In the genomic region with DNA sequence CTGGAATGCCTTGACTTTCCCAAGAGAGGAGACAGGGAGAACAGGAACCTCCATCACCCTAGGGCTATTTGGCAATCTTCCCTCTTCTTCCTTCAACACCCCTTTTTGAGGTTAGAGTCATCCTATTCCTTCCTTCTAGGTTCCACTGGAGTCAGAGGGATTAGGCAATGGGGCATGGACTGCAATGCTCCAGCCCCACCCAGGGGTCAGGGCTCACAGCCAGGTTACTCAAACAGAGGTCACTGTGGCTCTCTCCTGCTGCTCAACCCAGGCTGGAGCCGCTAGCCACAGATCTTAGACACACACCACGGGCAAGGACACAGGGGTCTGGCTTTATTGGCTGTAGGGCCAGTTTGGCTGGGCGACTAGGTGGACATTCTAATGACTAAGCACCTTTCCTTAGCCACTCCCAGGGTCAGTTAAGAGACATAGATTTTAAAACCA, we compare ENCODE assay signal across 1 cellular context.
TF ChIP-seq lines count a peak whose summit lies in the region.

No MANE protein-coding gene starts in this region.

TF ChIP-seq in HepG2, 621 proteins besides CTCF, POLR2A, EP300 and RAD21 (continued from another document and continues in another):
- TF ChIP-seq, protein P1, sequence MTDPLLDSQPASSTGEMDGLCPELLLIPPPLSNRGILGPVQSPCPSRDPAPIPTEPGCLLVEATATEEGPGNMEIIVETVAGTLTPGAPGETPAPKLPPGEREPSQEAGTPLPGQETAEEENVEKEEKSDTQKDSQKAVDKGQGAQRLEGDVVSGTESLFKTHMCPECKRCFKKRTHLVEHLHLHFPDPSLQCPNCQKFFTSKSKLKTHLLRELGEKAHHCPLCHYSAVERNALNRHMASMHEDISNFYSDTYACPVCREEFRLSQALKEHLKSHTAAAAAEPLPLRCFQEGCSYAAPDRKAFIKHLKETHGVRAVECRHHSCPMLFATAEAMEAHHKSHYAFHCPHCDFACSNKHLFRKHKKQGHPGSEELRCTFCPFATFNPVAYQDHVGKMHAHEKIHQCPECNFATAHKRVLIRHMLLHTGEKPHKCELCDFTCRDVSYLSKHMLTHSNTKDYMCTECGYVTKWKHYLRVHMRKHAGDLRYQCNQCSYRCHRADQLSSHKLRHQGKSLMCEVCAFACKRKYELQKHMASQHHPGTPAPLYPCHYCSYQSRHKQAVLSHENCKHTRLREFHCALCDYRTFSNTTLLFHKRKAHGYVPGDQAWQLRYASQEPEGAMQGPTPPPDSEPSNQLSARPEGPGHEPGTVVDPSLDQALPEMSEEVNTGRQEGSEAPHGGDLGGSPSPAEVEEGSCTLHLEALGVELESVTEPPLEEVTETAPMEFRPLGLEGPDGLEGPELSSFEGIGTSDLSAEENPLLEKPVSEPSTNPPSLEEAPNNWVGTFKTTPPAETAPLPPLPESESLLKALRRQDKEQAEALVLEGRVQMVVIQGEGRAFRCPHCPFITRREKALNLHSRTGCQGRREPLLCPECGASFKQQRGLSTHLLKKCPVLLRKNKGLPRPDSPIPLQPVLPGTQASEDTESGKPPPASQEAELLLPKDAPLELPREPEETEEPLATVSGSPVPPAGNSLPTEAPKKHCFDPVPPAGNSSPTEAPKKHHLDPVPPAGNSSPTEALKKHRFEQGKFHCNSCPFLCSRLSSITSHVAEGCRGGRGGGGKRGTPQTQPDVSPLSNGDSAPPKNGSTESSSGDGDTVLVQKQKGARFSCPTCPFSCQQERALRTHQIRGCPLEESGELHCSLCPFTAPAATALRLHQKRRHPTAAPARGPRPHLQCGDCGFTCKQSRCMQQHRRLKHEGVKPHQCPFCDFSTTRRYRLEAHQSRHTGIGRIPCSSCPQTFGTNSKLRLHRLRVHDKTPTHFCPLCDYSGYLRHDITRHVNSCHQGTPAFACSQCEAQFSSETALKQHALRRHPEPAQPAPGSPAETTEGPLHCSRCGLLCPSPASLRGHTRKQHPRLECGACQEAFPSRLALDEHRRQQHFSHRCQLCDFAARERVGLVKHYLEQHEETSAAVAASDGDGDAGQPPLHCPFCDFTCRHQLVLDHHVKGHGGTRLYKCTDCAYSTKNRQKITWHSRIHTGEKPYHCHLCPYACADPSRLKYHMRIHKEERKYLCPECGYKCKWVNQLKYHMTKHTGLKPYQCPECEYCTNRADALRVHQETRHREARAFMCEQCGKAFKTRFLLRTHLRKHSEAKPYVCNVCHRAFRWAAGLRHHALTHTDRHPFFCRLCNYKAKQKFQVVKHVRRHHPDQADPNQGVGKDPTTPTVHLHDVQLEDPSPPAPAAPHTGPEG (CRISPR knock-in tag; IDR thresholded peaks at IDR 0.05) = no peak
- TF ChIP-seq HOXA3 (CRISPR knock-in tag; IDR thresholded peaks at IDR 0.05) = peak; percentile 92
- TF ChIP-seq, protein P2, sequence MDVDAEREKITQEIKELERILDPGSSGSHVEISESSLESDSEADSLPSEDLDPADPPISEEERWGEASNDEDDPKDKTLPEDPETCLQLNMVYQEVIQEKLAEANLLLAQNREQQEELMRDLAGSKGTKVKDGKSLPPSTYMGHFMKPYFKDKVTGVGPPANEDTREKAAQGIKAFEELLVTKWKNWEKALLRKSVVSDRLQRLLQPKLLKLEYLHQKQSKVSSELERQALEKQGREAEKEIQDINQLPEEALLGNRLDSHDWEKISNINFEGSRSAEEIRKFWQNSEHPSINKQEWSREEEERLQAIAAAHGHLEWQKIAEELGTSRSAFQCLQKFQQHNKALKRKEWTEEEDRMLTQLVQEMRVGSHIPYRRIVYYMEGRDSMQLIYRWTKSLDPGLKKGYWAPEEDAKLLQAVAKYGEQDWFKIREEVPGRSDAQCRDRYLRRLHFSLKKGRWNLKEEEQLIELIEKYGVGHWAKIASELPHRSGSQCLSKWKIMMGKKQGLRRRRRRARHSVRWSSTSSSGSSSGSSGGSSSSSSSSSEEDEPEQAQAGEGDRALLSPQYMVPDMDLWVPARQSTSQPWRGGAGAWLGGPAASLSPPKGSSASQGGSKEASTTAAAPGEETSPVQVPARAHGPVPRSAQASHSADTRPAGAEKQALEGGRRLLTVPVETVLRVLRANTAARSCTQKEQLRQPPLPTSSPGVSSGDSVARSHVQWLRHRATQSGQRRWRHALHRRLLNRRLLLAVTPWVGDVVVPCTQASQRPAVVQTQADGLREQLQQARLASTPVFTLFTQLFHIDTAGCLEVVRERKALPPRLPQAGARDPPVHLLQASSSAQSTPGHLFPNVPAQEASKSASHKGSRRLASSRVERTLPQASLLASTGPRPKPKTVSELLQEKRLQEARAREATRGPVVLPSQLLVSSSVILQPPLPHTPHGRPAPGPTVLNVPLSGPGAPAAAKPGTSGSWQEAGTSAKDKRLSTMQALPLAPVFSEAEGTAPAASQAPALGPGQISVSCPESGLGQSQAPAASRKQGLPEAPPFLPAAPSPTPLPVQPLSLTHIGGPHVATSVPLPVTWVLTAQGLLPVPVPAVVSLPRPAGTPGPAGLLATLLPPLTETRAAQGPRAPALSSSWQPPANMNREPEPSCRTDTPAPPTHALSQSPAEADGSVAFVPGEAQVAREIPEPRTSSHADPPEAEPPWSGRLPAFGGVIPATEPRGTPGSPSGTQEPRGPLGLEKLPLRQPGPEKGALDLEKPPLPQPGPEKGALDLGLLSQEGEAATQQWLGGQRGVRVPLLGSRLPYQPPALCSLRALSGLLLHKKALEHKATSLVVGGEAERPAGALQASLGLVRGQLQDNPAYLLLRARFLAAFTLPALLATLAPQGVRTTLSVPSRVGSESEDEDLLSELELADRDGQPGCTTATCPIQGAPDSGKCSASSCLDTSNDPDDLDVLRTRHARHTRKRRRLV (CRISPR knock-in tag; IDR thresholded peaks at IDR 0.05) = no peak
- no peak for TF ChIP-seq PHF5A (CRISPR knock-in tag; IDR thresholded peaks at IDR 0.05; ENCODE audit: low read depth, unreplicated experiment)
- no peak for TF ChIP-seq ZNF816 (CRISPR knock-in tag; IDR thresholded peaks at IDR 0.05; ENCODE audit: borderline replicate concordance)
- TF ChIP-seq, protein P3, sequence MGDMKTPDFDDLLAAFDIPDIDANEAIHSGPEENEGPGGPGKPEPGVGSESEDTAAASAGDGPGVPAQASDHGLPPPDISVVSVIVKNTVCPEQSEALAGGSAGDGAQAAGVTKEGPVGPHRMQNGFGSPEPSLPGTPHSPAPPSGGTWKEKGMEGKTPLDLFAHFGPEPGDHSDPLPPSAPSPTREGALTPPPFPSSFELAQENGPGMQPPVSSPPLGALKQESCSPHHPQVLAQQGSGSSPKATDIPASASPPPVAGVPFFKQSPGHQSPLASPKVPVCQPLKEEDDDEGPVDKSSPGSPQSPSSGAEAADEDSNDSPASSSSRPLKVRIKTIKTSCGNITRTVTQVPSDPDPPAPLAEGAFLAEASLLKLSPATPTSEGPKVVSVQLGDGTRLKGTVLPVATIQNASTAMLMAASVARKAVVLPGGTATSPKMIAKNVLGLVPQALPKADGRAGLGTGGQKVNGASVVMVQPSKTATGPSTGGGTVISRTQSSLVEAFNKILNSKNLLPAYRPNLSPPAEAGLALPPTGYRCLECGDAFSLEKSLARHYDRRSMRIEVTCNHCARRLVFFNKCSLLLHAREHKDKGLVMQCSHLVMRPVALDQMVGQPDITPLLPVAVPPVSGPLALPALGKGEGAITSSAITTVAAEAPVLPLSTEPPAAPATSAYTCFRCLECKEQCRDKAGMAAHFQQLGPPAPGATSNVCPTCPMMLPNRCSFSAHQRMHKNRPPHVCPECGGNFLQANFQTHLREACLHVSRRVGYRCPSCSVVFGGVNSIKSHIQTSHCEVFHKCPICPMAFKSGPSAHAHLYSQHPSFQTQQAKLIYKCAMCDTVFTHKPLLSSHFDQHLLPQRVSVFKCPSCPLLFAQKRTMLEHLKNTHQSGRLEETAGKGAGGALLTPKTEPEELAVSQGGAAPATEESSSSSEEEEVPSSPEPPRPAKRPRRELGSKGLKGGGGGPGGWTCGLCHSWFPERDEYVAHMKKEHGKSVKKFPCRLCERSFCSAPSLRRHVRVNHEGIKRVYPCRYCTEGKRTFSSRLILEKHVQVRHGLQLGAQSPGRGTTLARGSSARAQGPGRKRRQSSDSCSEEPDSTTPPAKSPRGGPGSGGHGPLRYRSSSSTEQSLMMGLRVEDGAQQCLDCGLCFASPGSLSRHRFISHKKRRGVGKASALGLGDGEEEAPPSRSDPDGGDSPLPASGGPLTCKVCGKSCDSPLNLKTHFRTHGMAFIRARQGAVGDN (CRISPR knock-in tag; IDR thresholded peaks at IDR 0.05) = peak; percentile 88
- TF ChIP-seq, protein P4, sequence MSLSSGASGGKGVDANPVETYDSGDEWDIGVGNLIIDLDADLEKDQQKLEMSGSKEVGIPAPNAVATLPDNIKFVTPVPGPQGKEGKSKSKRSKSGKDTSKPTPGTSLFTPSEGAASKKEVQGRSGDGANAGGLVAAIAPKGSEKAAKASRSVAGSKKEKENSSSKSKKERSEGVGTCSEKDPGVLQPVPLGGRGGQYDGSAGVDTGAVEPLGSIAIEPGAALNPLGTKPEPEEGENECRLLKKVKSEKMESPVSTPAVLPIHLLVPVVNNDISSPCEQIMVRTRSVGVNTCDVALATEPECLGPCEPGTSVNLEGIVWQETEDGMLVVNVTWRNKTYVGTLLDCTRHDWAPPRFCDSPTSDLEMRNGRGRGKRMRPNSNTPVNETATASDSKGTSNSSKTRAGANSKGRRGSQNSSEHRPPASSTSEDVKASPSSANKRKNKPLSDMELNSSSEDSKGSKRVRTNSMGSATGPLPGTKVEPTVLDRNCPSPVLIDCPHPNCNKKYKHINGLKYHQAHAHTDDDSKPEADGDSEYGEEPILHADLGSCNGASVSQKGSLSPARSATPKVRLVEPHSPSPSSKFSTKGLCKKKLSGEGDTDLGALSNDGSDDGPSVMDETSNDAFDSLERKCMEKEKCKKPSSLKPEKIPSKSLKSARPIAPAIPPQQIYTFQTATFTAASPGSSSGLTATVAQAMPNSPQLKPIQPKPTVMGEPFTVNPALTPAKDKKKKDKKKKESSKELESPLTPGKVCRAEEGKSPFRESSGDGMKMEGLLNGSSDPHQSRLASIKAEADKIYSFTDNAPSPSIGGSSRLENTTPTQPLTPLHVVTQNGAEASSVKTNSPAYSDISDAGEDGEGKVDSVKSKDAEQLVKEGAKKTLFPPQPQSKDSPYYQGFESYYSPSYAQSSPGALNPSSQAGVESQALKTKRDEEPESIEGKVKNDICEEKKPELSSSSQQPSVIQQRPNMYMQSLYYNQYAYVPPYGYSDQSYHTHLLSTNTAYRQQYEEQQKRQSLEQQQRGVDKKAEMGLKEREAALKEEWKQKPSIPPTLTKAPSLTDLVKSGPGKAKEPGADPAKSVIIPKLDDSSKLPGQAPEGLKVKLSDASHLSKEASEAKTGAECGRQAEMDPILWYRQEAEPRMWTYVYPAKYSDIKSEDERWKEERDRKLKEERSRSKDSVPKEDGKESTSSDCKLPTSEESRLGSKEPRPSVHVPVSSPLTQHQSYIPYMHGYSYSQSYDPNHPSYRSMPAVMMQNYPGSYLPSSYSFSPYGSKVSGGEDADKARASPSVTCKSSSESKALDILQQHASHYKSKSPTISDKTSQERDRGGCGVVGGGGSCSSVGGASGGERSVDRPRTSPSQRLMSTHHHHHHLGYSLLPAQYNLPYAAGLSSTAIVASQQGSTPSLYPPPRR (CRISPR knock-in tag; IDR thresholded peaks at IDR 0.05; ENCODE audit: borderline replicate concordance) = peak; percentile 86; the same call in 1 of the 2 replicates
- TF ChIP-seq TCF7L2 (IDR thresholded peaks at IDR 0.05; ENCODE audit: low read depth, low read length) = no peak
- TF ChIP-seq, protein P5, sequence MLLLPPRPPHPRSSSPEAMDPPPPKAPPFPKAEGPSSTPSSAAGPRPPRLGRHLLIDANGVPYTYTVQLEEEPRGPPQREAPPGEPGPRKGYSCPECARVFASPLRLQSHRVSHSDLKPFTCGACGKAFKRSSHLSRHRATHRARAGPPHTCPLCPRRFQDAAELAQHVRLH (CRISPR knock-in tag; IDR thresholded peaks at IDR 0.05; ENCODE audit: borderline replicate concordance, low read depth) = peak; percentile 64; the same call in 1 of the 2 replicates
- TF ChIP-seq, protein P6, sequence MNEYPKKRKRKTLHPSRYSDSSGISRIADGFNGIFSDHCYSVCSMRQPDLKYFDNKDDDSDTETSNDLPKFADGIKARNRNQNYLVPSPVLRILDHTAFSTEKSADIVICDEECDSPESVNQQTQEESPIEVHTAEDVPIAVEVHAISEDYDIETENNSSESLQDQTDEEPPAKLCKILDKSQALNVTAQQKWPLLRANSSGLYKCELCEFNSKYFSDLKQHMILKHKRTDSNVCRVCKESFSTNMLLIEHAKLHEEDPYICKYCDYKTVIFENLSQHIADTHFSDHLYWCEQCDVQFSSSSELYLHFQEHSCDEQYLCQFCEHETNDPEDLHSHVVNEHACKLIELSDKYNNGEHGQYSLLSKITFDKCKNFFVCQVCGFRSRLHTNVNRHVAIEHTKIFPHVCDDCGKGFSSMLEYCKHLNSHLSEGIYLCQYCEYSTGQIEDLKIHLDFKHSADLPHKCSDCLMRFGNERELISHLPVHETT (CRISPR knock-in tag; conservative IDR thresholded peaks at IDR 0.05) = no peak
- TF ChIP-seq, protein P7, sequence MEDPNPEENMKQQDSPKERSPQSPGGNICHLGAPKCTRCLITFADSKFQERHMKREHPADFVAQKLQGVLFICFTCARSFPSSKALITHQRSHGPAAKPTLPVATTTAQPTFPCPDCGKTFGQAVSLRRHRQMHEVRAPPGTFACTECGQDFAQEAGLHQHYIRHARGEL (CRISPR knock-in tag; IDR thresholded peaks at IDR 0.05) = no peak
- TF ChIP-seq SRSF1 (optimal IDR thresholded peaks at IDR 0.05; ENCODE audit: low read depth, low read length) = no peak
- no peak for TF ChIP-seq CENPX (CRISPR knock-in tag; IDR thresholded peaks at IDR 0.05)
- peak; percentile 53 for TF ChIP-seq THAP11 (CRISPR knock-in tag; IDR thresholded peaks at IDR 0.05)
- TF ChIP-seq, protein P8, sequence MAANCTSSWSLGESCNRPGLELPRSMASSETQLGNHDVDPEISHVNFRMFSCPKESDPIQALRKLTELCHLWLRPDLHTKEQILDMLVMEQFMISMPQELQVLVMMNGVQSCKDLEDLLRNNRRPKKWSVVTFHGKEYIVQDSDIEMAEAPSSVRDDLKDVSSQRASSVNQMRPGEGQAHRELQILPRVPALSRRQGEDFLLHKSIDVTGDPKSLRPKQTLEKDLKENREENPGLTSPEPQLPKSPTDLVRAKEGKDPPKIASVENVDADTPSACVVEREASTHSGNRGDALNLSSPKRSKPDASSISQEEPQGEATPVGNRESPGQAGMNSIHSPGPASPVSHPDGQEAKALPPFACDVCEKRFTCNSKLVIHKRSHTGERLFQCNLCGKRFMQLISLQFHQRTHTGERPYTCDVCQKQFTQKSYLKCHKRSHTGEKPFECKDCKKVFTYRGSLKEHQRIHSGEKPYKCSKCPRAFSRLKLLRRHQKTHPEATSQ (CRISPR knock-in tag; IDR thresholded peaks at IDR 0.05; ENCODE audit: borderline replicate concordance) = peak; percentile 95; the same call in 1 of the 2 replicates
- TF ChIP-seq, protein P9, sequence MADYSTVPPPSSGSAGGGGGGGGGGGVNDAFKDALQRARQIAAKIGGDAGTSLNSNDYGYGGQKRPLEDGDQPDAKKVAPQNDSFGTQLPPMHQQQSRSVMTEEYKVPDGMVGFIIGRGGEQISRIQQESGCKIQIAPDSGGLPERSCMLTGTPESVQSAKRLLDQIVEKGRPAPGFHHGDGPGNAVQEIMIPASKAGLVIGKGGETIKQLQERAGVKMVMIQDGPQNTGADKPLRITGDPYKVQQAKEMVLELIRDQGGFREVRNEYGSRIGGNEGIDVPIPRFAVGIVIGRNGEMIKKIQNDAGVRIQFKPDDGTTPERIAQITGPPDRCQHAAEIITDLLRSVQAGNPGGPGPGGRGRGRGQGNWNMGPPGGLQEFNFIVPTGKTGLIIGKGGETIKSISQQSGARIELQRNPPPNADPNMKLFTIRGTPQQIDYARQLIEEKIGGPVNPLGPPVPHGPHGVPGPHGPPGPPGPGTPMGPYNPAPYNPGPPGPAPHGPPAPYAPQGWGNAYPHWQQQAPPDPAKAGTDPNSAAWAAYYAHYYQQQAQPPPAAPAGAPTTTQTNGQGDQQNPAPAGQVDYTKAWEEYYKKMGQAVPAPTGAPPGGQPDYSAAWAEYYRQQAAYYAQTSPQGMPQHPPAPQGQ (CRISPR knock-in tag; IDR thresholded peaks at IDR 0.05; ENCODE audit: borderline replicate concordance) = no peak
- peak; percentile 52; the same call in 1 of the 2 replicates for TF ChIP-seq ZNF746 (CRISPR knock-in tag; IDR thresholded peaks at IDR 0.05)
- no peak for TF ChIP-seq ZNF775 (CRISPR knock-in tag; IDR thresholded peaks at IDR 0.05; ENCODE audit: borderline replicate concordance)
